ENCODE assay signal across 1 cellular context in the genomic region with DNA sequence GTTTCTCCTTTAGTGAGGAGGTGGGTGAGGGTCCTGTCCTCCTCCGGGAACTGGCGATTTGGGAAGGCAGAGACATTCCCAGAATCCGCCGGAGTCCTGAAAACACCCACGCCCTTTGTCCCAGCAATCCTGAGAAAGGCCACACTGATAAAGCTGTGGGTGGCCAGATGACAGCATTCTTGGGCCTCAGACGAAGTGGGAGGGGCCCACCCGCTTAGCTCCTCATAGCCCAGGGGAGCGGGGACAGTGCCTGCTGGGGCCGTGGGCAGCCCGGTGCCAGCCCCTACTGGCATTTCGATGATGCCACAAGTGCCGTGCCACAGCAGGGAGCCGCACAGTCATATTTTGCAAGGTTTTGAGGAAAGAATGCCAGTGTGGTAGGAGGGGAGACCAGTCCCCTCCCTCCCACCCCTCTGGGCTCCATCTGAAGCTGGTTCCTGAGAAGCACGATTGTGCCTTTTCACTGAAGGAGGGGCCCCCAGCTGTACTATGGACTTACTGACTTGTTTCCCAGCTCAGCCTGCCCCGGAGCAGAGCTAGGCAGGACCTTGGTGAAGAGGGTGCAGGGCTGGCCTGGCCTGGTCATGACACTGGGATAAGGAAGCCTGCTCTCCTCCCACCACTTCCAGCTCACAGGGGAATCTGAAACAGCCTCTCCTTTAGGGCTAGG.
TF ChIP-seq lines count a peak whose summit lies in the region.

No MANE protein-coding gene starts in this region.

TF ChIP-seq in HEK293, 187 proteins besides CTCF, POLR2A, EP300 and RAD21 (continued from another document):
- TF ChIP-seq IKZF3 (tag by site-specific recombination; IDR thresholded peaks at IDR 0.05) = no peak
- TF ChIP-seq ZNF335 (tag by site-specific recombination; conservative IDR thresholded peaks at IDR 0.05) = peak; percentile 58
- TF ChIP-seq HIC1 (tag by site-specific recombination; IDR thresholded peaks at IDR 0.05) = peak; percentile 68
- TF ChIP-seq GLIS1 (tag by site-specific recombination; IDR thresholded peaks at IDR 0.05) = peak; percentile 89
- TF ChIP-seq ZNF416 (tag by site-specific recombination; IDR thresholded peaks at IDR 0.05) = no peak
- TF ChIP-seq ZNF692 (tag by site-specific recombination; IDR thresholded peaks at IDR 0.05) = peak; percentile 52; the same call in 1 of the 2 replicates
- TF ChIP-seq YY2 (tag by site-specific recombination; IDR thresholded peaks at IDR 0.05) = no peak
- no peak for TF ChIP-seq ZNF501 (tag by site-specific recombination; IDR thresholded peaks at IDR 0.05)
- TF ChIP-seq SETDB1 (IDR thresholded peaks at IDR 0.05; ENCODE audit: insufficient read length, low read length) = no peak
- TF ChIP-seq ZFHX2 (tag by site-specific recombination; conservative IDR thresholded peaks at IDR 0.05) = peak; percentile 97
- peak; percentile 94 for TF ChIP-seq EGR2 (tag by site-specific recombination; IDR thresholded peaks at IDR 0.05; ENCODE audit: low read depth)
- peak; percentile 50 for TF ChIP-seq GLIS2 (tag by site-specific recombination; IDR thresholded peaks at IDR 0.05)
- no peak for TF ChIP-seq ZFP37 (tag by site-specific recombination; IDR thresholded peaks at IDR 0.05)
- TF ChIP-seq ZIC2 (tag by site-specific recombination; IDR thresholded peaks at IDR 0.05) = peak; percentile 90
- TF ChIP-seq, protein P1, sequence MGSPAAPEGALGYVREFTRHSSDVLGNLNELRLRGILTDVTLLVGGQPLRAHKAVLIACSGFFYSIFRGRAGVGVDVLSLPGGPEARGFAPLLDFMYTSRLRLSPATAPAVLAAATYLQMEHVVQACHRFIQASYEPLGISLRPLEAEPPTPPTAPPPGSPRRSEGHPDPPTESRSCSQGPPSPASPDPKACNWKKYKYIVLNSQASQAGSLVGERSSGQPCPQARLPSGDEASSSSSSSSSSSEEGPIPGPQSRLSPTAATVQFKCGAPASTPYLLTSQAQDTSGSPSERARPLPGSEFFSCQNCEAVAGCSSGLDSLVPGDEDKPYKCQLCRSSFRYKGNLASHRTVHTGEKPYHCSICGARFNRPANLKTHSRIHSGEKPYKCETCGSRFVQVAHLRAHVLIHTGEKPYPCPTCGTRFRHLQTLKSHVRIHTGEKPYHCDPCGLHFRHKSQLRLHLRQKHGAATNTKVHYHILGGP (tag by site-specific recombination; IDR thresholded peaks at IDR 0.05) = no peak
- 0 out of 2 replicates have a peak, but pooled peaks have one; percentile 23 for TF ChIP-seq KLF9 (tag by site-specific recombination; IDR thresholded peaks at IDR 0.05; ENCODE audit: low read depth)
